ENCODE assay signal across 11 cellular contexts in genomic region chr11:117874910-117875396, GRCh38. TPM values are rescaled to one million over a fixed set of nuclear protein-coding genes. Genes with fewer than 3 reads are reported as not detected.
DNase-seq lines count a peak whose midpoint lies in the region; ATAC-seq and TF ChIP-seq lines count a peak whose summit lies in the region.
"Had no signal": no experiment of that assay in that cellular context is flagged by ENCODE, and none has a peak within 500 bp of the region (broad histone marks: within the 10 kb centered on the region; RNA-seq: fewer than 3 reads in every experiment).

No MANE protein-coding gene starts in this region.

- H3K9me3 Mint-ChIP-seq in CD4-positive, alpha-beta T cell: no peaks in the 10 kb centered on the region
- H3K9me3 Mint-ChIP-seq in endodermal cell (no peaks in the 10 kb centered on the region), osteocyte (ENCODE audit: unreplicated experiment) (no peaks in the 10 kb centered on the region)
- H3K9me3 Mint-ChIP-seq: activated naive CD4-positive, alpha-beta T cell treated with anti-CD3 and anti-CD28 coated beads, Interleukin-2, amount 50 U/mL, for 72 hours had no signal

- H3K9ac ChIP-seq in endodermal cell (ENCODE audit: extremely low read depth, low read length, poor library complexity, severe bottlenecking): no peak overlapping the region

- intact Hi-C loops in CD4-positive, alpha-beta T cell (cut with DNase I, micrococcal nuclease): no loop called here

- peak overlapping the region; percentile 62 for H3K4me3 Mint-ChIP-seq in CD4-positive, alpha-beta T cell
- peak overlapping the region; percentile 83 for H3K4me3 Mint-ChIP-seq in endodermal cell
- H3K4me3 Mint-ChIP-seq in osteocyte (ENCODE audit: unreplicated experiment): peak overlapping the region; percentile 0

- H3K4me3 ChIP-seq in HEK293 (ENCODE audit: low read depth, low read length): no peak overlapping the region
- H3K4me3 ChIP-seq in endodermal cell (ENCODE audit: low read length): peak overlapping the region; percentile 89

- no peak for DNase-seq in CD4-positive, alpha-beta T cell
- DNase-seq in endodermal cell (no peak), osteocyte (ENCODE audit: extremely low spot score, unreplicated experiment) (no peak), AG08395 (ENCODE audit: low spot score) (no peak)
- DNase-seq: MM.1S had no signal

- peak; percentile 23 for ATAC-seq in CD4-positive, alpha-beta T cell (ENCODE audit: poor library complexity)
- no peak for ATAC-seq in GM19324 (IDR thresholded peaks at IDR 0.05; ENCODE audit: low FRiP score, unreplicated experiment)
- ATAC-seq in HG02970 (IDR thresholded peaks at IDR 0.05; ENCODE audit: low FRiP score, unreplicated experiment): no peak
- ATAC-seq in GM21528 (IDR thresholded peaks at IDR 0.05; ENCODE audit: low FRiP score, unreplicated experiment): no peak

- H3K36me3 ChIP-seq in HEK293 (ENCODE audit: control insufficient read depth in 2 of 2, insufficient read depth in 1 of 2, low read length in 2 of 2): no peaks in the 10 kb centered on the region
- H3K36me3 ChIP-seq in endodermal cell (ENCODE audit: control insufficient read depth, insufficient read depth, low read length): peaks cover 4% of the 10 kb centered on the region

- CTCF ChIA-PET in CD4-positive, alpha-beta T cell (lab: Charles Lee): interaction anchor here (1.2 kb wide), 1 partner anchor 68 kb away, joined by 3 read pairs; no protein-coding TSS in a partner anchor
- CTCF ChIA-PET in HEK293 (lab: Yijun Ruan, JAX): interaction anchor here (0.6 to 1.2 kb wide), 2 partner anchors 32 to 52 kb away, joined by 3 read pairs; no protein-coding TSS in a partner anchor

- no peaks in the 10 kb centered on the region for H3K9me3 ChIP-seq in CD4-positive, alpha-beta T cell (ENCODE audit: control insufficient read depth, low read length)
- no peaks in the 10 kb centered on the region for H3K9me3 ChIP-seq in HEK293 (ENCODE audit: control insufficient read depth, insufficient read depth, low read depth, low read length)
- H3K9me3 ChIP-seq in endodermal cell (ENCODE audit: control insufficient read depth, low read length): no peaks in the 10 kb centered on the region

- no peak overlapping the region for H3K27ac ChIP-seq in CD4-positive, alpha-beta T cell (ENCODE audit: low read depth, low read length)
- H3K27ac ChIP-seq in HEK293 (ENCODE audit: extremely low read depth, low read depth, low read length) (no peak overlapping the region), endodermal cell (ENCODE audit: low read depth, low read length) (no peak overlapping the region)
- H3K27ac ChIP-seq: epithelial cell of prostate had no signal

- H3K27me3 Mint-ChIP-seq in CD4-positive, alpha-beta T cell: peaks cover 73% of the 10 kb centered on the region
- H3K27me3 Mint-ChIP-seq in endodermal cell (ENCODE audit: insufficient read depth): peaks cover 56% of the 10 kb centered on the region
- H3K27me3 Mint-ChIP-seq in osteocyte (ENCODE audit: unreplicated experiment): peaks cover 64% of the 10 kb centered on the region

- WGBS in endodermal cell (ENCODE audit: insufficient coverage in 1 of 2, insufficient read length in 1 of 2), 2 experiments: 96 to 100% methylated on average over 1 to 4 of the region's 4 CpGs

- H3K4me1 Mint-ChIP-seq in CD4-positive, alpha-beta T cell (ENCODE audit: low read depth): peaks cover 39% of the 10 kb centered on the region
- H3K4me1 Mint-ChIP-seq in endodermal cell (peaks cover 47% of the 10 kb centered on the region), osteocyte (ENCODE audit: unreplicated experiment) (peaks cover 12% of the 10 kb centered on the region)

- H3K27me3 ChIP-seq in CD4-positive, alpha-beta T cell (ENCODE audit: control insufficient read depth, insufficient read depth, low read length): peaks cover 51% of the 10 kb centered on the region
- H3K27me3 ChIP-seq in endodermal cell (ENCODE audit: control insufficient read depth, insufficient read depth, low read length, poor library complexity, severe bottlenecking): peaks cover 4% of the 10 kb centered on the region

- no peak overlapping the region for H3K27ac Mint-ChIP-seq in CD4-positive, alpha-beta T cell
- H3K27ac Mint-ChIP-seq in endodermal cell: no peak overlapping the region
- no peak overlapping the region for H3K27ac Mint-ChIP-seq in osteocyte (ENCODE audit: unreplicated experiment)
- H3K27ac Mint-ChIP-seq: activated naive CD4-positive, alpha-beta T cell treated with anti-CD3 and anti-CD28 coated beads, Interleukin-2, amount 50 U/mL, for 72 hours had no signal

- H3K4me1 ChIP-seq in HEK293 (ENCODE audit: control insufficient read depth, insufficient read depth, low read length): no peaks in the 10 kb centered on the region
- H3K4me1 ChIP-seq in endodermal cell (ENCODE audit: control insufficient read depth, insufficient read depth, low read length): peaks cover 21% of the 10 kb centered on the region

- TF ChIP-seq CTCF in CD4-positive, alpha-beta T cell (IDR thresholded peaks at IDR 0.05): no peak
- TF ChIP-seq CTCF in HEK293 (tag by site-specific recombination; IDR thresholded peaks at IDR 0.05) (no peak), endodermal cell (conservative IDR thresholded peaks at IDR 0.05) (no peak), osteocyte (IDR thresholded peaks at IDR 0.05) (no peak)

- POLR2A ChIA-PET in CD4-positive, alpha-beta T cell (lab: Charles Lee): interaction anchor here (0.9 kb wide), 1 partner anchor 10 kb away, joined by 3 read pairs; no protein-coding TSS in a partner anchor
- POLR2A ChIA-PET in HEK293 (lab: Yijun Ruan, JAX): interaction anchor here (2.3 kb wide), 1 partner anchor 32 kb away, joined by 9 read pairs; no protein-coding TSS in a partner anchor

- H3K36me3 Mint-ChIP-seq in CD4-positive, alpha-beta T cell (ENCODE audit: low read depth): no peaks in the 10 kb centered on the region
- no peaks in the 10 kb centered on the region for H3K36me3 Mint-ChIP-seq in endodermal cell (ENCODE audit: low read depth)
- no peaks in the 10 kb centered on the region for H3K36me3 Mint-ChIP-seq in osteocyte (ENCODE audit: unreplicated experiment)

TF ChIP-seq in HEK293, 187 proteins besides CTCF, POLR2A, EP300 and RAD21 (continues in another document):
- no peak for TF ChIP-seq SETDB1 (IDR thresholded peaks at IDR 0.05; ENCODE audit: insufficient read length, low read length)
- TF ChIP-seq ZBTB10 (tag by site-specific recombination; IDR thresholded peaks at IDR 0.05): no peak
- no peak for TF ChIP-seq ZNF654 (tag by site-specific recombination; IDR thresholded peaks at IDR 0.05; ENCODE audit: low read depth)
- no peak for TF ChIP-seq ZNF600 (tag by site-specific recombination; IDR thresholded peaks at IDR 0.05)
- no peak for TF ChIP-seq ELK4 (IDR thresholded peaks at IDR 0.05; ENCODE audit: borderline replicate concordance, low read depth, low read length)
- no peak for TF ChIP-seq ZNF354C (tag by site-specific recombination; IDR thresholded peaks at IDR 0.05; ENCODE audit: borderline replicate concordance, low read depth)
- no peak for TF ChIP-seq REPIN1 (tag by site-specific recombination; IDR thresholded peaks at IDR 0.05; ENCODE audit: low read depth)

RNA-seq across cellular contexts. Expression of gene FXYD6, which starts 1.5 kb away (rescaled TPM):
- total RNA-seq in CD4-positive, alpha-beta T cell: not detected
- total RNA-seq in endodermal cell (10 to 100 TPM; 54.1 to 61.8 TPM), osteocyte (0.99 and 1.7 TPM in 2 replicates)
- polyA plus RNA-seq in endodermal cell (2013, experiment 1 of 2): 197 TPM
- 184 TPM for polyA plus RNA-seq in endodermal cell (2013, experiment 2 of 2)

RNA-seq across cellular contexts. Expression of gene FXYD2, which starts 50.4 kb away (rescaled TPM):
- total RNA-seq in CD4-positive, alpha-beta T cell: 1 to 10 TPM; 1.7 to 2.1 TPM
- total RNA-seq in endodermal cell (1 to 10 TPM; 3.0 TPM), osteocyte (0.91 TPM in 1 of 2 replicates, not detected in the other)
- polyA plus RNA-seq in endodermal cell (2013, experiment 1 of 2): 1.0 TPM
- 1.3 TPM for polyA plus RNA-seq in endodermal cell (2013, experiment 2 of 2)

RNA-seq across cellular contexts. Expression of gene TMPRSS13, which starts 54.2 kb away (rescaled TPM):
- 1 to 10 TPM in 1 of 2 experiments, under 1 TPM in 1; 0.99 to 1.4 TPM for total RNA-seq in CD4-positive, alpha-beta T cell
- 1 to 10 TPM; 2.5 to 6.4 TPM for total RNA-seq in endodermal cell
- 0.61 TPM for polyA plus RNA-seq in endodermal cell (2013, experiment 1 of 2)
- polyA plus RNA-seq in endodermal cell (2013, experiment 2 of 2): 0.46 TPM
- not detected in 2 replicates for total RNA-seq in osteocyte

Comparison
In these comparisons a context has a peak if more than half of its experiments do, and no peak if none do; other contexts are left out.
1. H3K4me3 Mint-ChIP-seq: peak in every context shown above with its lines; median percentile 83 in endodermal cell; 62 in CD4-positive, alpha-beta T cell; 0 in osteocyte.
2. RNA of gene FXYD6, which starts 1.5 kb away (total RNA-seq): 54.1 to 61.8 TPM in endodermal cell; 0.99 to 1.7 TPM in osteocyte and not detected in CD4-positive, alpha-beta T cell; every median in the first group is over 10 times any median in the second.